In genomic region chrX:15404712-15405111, GRCh38 we compare ENCODE assay signal across 15 cellular contexts. TPM values are rescaled to one million over a fixed set of nuclear protein-coding genes. Genes with fewer than 3 reads are reported as not detected.
DNase-seq lines count a peak whose midpoint lies in the region; ATAC-seq, FAIRE-seq and TF ChIP-seq lines count a peak whose summit lies in the region.
"Had no signal": no experiment of that assay in that cellular context is flagged by ENCODE, and none has a peak within 500 bp of the region (broad histone marks: within the 10 kb centered on the region; RNA-seq: fewer than 3 reads in every experiment).

No MANE protein-coding gene starts in this region.

- 70% methylated on average over 3 of the region's 3 CpGs for WGBS in hepatocyte (ENCODE audit: low lambda C conversion rate, missing lambda C conversion rate)
- whole genome bisulfite sequencing in tibial nerve, 2 donors: 31 to 45% methylated on average over 3 of the region's 3 CpGs

- no peak for TF ChIP-seq CTCF in hepatocyte (IDR thresholded peaks at IDR 0.05; ENCODE audit: poor library complexity)
- no peak for TF ChIP-seq CTCF in tibial nerve (IDR thresholded peaks at IDR 0.05)
- no peak for TF ChIP-seq CTCF in CD8-positive, alpha-beta T cell (IDR thresholded peaks at IDR 0.05)

- H3K9me2 ChIP-seq in hepatocyte (replicated peaks; ENCODE audit: insufficient read depth): no peaks in the 10 kb centered on the region

- no peaks in the 10 kb centered on the region for H3K36me3 ChIP-seq in hepatocyte (replicated peaks; ENCODE audit: insufficient read depth, low read depth)
- H3K36me3 ChIP-seq in tibial nerve: no peaks in the 10 kb centered on the region
- H3K36me3 ChIP-seq in CD8-positive, alpha-beta T cell (ENCODE audit: insufficient read depth, low read length): no peaks in the 10 kb centered on the region
- H3K36me3 ChIP-seq: SJSA1 had no signal

- H3K4me3 ChIP-seq in hepatocyte: no peak overlapping the region
- H3K4me3 ChIP-seq in tibial nerve: no peak overlapping the region
- no peak overlapping the region for H3K4me3 ChIP-seq in CD8-positive, alpha-beta T cell (ENCODE audit: low read depth, low read length)
- H3K4me3 ChIP-seq: mucosa of descending colon, SJSA1 had no signal

- H3K9me3 ChIP-seq in hepatocyte (ENCODE audit: low read depth) (no peaks in the 10 kb centered on the region), tibial nerve (no peaks in the 10 kb centered on the region)
- no peaks in the 10 kb centered on the region for H3K9me3 ChIP-seq in CD8-positive, alpha-beta T cell (ENCODE audit: low read length)
- H3K9me3 ChIP-seq: mucosa of descending colon, SJSA1 had no signal

- peak in 1 of 2 donors; percentile 39 for TF ChIP-seq EP300 in tibial nerve (IDR thresholded peaks at IDR 0.05)

- H3K4me2 ChIP-seq in hepatocyte: no peak overlapping the region

- no peak overlapping the region for H3K27ac Mint-ChIP-seq in CD8-positive, alpha-beta T cell
- H3K27ac Mint-ChIP-seq: WTC11 had no signal

- TF ChIP-seq POLR2A in tibial nerve (IDR thresholded peaks at IDR 0.05): no peak

- H3K79me2 ChIP-seq in hepatocyte: no peaks in the 10 kb centered on the region

- DNase-seq in NAMALWA (ENCODE audit: low spot score) (peak; percentile 8), hepatocyte (ENCODE audit: low spot score) (peak; percentile 3), tibial nerve (ENCODE audit: low spot score in 2 of 2) (peak; percentile 16 to 41), glomerular visceral epithelial cell (ENCODE audit: extremely low spot score) (no peak), NOMO-1 (lab: John Stamatoyannopoulos, UW; ENCODE audit: unreplicated experiment in 2 of 2) (no peak)
- no peak for DNase-seq in CD8-positive, alpha-beta T cell
- DNase-seq: CD4-positive, alpha-beta memory T cell; NCI-H774; retina had no signal

- no peak overlapping the region for H3K4me3 Mint-ChIP-seq in CD8-positive, alpha-beta T cell
- H3K4me3 Mint-ChIP-seq: stimulated activated naive CD8-positive, alpha-beta T cell treated with anti-CD3 and anti-CD28 coated beads, Interleukin-15, Interleukin-2, amounts not matched to agents 100 ng/mL and 50 ng/mL, for 24 hours; WTC11 had no signal

- CTCF ChIA-PET in CD8-positive, alpha-beta T cell (lab: Charles Lee): no interaction called here

- POLR2A ChIA-PET in CD8-positive, alpha-beta T cell (lab: Charles Lee): no interaction called here

- no peaks in the 10 kb centered on the region for H3K27me3 ChIP-seq in hepatocyte
- H3K27me3 ChIP-seq in tibial nerve: no peaks in the 10 kb centered on the region
- H3K27me3 ChIP-seq in CD8-positive, alpha-beta T cell (ENCODE audit: insufficient read depth, low read length): no peaks in the 10 kb centered on the region
- H3K27me3 ChIP-seq: SJSA1 had no signal

- H3K27me3 Mint-ChIP-seq in CD8-positive, alpha-beta T cell (ENCODE audit: low read depth): no peaks in the 10 kb centered on the region
- H3K27me3 Mint-ChIP-seq: stimulated activated naive CD8-positive, alpha-beta T cell treated with anti-CD3 and anti-CD28 coated beads, Interleukin-15, Interleukin-2, amounts not matched to agents 100 ng/mL and 50 ng/mL, for 24 hours had no signal

- no peaks in the 10 kb centered on the region for H3K9me3 Mint-ChIP-seq in CD8-positive, alpha-beta T cell
- H3K9me3 Mint-ChIP-seq: CD4-positive, alpha-beta memory T cell; stimulated activated naive CD8-positive, alpha-beta T cell treated with anti-CD3 and anti-CD28 coated beads, Interleukin-15, Interleukin-2, amounts not matched to agents 100 ng/mL and 50 ng/mL, for 24 hours had no signal

- no peaks in the 10 kb centered on the region for H3K4me1 Mint-ChIP-seq in CD8-positive, alpha-beta T cell (ENCODE audit: low read depth)

- no peak for ATAC-seq in CD8-positive, alpha-beta T cell
- ATAC-seq in HG03196 (IDR thresholded peaks at IDR 0.05; ENCODE audit: unreplicated experiment): no peak
- ATAC-seq: mucosa of descending colon, WTC11 had no signal

- no peaks in the 10 kb centered on the region for H3K36me3 Mint-ChIP-seq in CD8-positive, alpha-beta T cell
- H3K36me3 Mint-ChIP-seq: CD4-positive, alpha-beta memory T cell had no signal

- FAIRE-seq in endometrium (lab: Jason Lieb, UNC): peak; percentile 4

- H3K4me1 ChIP-seq in hepatocyte (ENCODE audit: insufficient read depth) (peaks cover 3% of the 10 kb centered on the region), tibial nerve (peaks cover 0 to 16% (median 0%) of the 10 kb centered on the region in 4 donors)
- H3K4me1 ChIP-seq in CD8-positive, alpha-beta T cell (ENCODE audit: insufficient read depth, low read length): no peaks in the 10 kb centered on the region
- H3K4me1 ChIP-seq: SJSA1 had no signal

- H4K20me1 ChIP-seq in hepatocyte (ENCODE audit: insufficient read depth, poor library complexity, severe bottlenecking): no peaks in the 10 kb centered on the region

- H3K27ac ChIP-seq in hepatocyte (no peak overlapping the region), tibial nerve (peak overlapping the region in 1 of 4 donors; percentile 44)
- no peak overlapping the region for H3K27ac ChIP-seq in CD8-positive, alpha-beta T cell (ENCODE audit: low read depth, low read length)
- H3K27ac ChIP-seq: SJSA1 had no signal

- H2AFZ ChIP-seq in hepatocyte: no peak overlapping the region

- intact Hi-C loops in CD8-positive, alpha-beta T cell (cut with DNase I, micrococcal nuclease): no loop called here

RNA-seq across cellular contexts. Expression of gene VEGFD, which starts 20.5 kb away (rescaled TPM):
- total RNA-seq in hepatocyte: 0.76 and 0.80 TPM in 2 replicates
- 0.27 and 0.39 TPM in 2 replicates for polyA plus RNA-seq in hepatocyte
- 1 to 10 TPM; 1.5 to 5.0 (median 1.8) TPM for total RNA-seq in tibial nerve
- total RNA-seq in CD8-positive, alpha-beta T cell: not detected
- total RNA-seq: SJSA1, WTC11 had no signal
- polyA plus RNA-seq: CD4-positive, alpha-beta memory T cell had no signal

Comparison
In these comparisons a context has a peak if more than half of its experiments do, and no peak if none do; other contexts are left out.
1. DNase-seq: peak in NAMALWA (single experiment), hepatocyte (single experiment) and tibial nerve (2 of 2); none in CD8-positive, alpha-beta T cell (0 of 7), glomerular visceral epithelial cell (single experiment) and NOMO-1 (0 of 2).